24 cellular contexts compared by ENCODE assay signal in the genomic region with DNA sequence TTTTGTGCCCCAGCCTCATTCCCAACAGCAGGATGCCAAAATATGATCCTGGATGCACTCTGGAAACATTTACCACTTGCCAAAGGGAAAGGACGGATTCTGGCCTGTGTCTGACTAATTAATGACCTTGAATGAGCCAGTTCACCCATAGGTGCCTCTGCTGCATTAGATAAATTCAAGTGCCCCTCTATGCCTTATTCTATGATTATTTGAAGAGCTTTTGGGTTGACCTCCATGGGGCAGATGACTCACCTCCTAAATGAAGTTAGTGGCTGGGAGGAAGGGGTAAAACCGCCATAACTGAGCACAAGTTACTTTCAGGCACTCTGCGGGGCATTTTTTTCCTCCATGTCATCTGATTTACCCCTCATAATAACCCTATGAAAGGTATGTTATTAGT.
"Had no signal": no experiment of that assay in that cellular context is flagged by ENCODE, and none has a peak within 500 bp of the region (broad histone marks: within the 10 kb centered on the region; RNA-seq: fewer than 3 reads in every experiment).

No MANE protein-coding gene starts in this region.

- H3K36me3 ChIP-seq: neural progenitor cell, ovary, right lobe of liver, sigmoid colon, stomach, thoracic aorta, thyroid gland, tibial nerve, upper lobe of left lung, vagina had no signal

- H3K9me3 ChIP-seq: ovary, psoas muscle, right lobe of liver, stomach, thyroid gland, upper lobe of left lung, vagina had no signal

- H3K27ac ChIP-seq: neural progenitor cell, ovary, parathyroid adenoma, psoas muscle, right lobe of liver, sigmoid colon, stomach, thoracic aorta, thyroid gland, tibial nerve, upper lobe of left lung, vagina had no signal

- H3K27me3 ChIP-seq: neural progenitor cell, ovary, right lobe of liver, sigmoid colon, stomach, thyroid gland, tibial nerve, upper lobe of left lung, vagina had no signal

- DNase-seq: natural killer cell; occipital lobe; ovary; posterior cingulate gyrus; psoas muscle; right cardiac atrium; right lobe of liver; sigmoid colon; small intestine; stimulated activated CD4-positive, alpha-beta T cell treated with anti-CD3 and anti-CD28 coated beads, Interleukin-15, amount 100 ng/mL, for 24 hours; stimulated activated CD4-positive, alpha-beta T cell treated with anti-CD3 and anti-CD28 coated beads, Interleukin-2, amount 100 ng/mL, for 24 hours; stimulated activated CD4-positive, alpha-beta T cell treated with anti-CD3 and anti-CD28 coated beads, Interleukin-2, amount 100 ng/mL, for 48 hours; stimulated activated CD4-positive, alpha-beta T cell treated with anti-CD3 and anti-CD28 coated beads, Interleukin-4, amount 100 ng/mL, for 24 hours; stimulated activated naive B cell treated with anti-CD40 and anti-IgM and Interleukin-4, amounts not matched to agents 10 μg/mL and 1 μg/mL and 100 μg/mL, for 72 hours; stimulated activated naive CD4-positive, alpha-beta T cell treated with Interleukin-2 at 50 U/mL for 16 hours; stomach; thyroid gland; trophoblast cell; upper lobe of left lung had no signal

- H3K4me1 ChIP-seq: neural progenitor cell, parathyroid adenoma, psoas muscle, right lobe of liver, sigmoid colon, stomach, thyroid gland, tibial nerve, upper lobe of left lung, vagina had no signal

- H3K4me3 ChIP-seq: neural progenitor cell, ovary, psoas muscle, right lobe of liver, sigmoid colon, stomach, thoracic aorta, thyroid gland, tibial nerve, upper lobe of left lung, vagina had no signal
